3 cellular contexts compared by ENCODE assay signal in genomic region chr6:168194732-168195565, GRCh38.
TF ChIP-seq lines count a peak whose summit lies in the region.

No MANE protein-coding gene starts in this region.

TF ChIP-seq in SK-N-SH, 30 proteins besides CTCF, POLR2A, EP300 and RAD21 (continued from another document):
- TF ChIP-seq IRF3 (IDR thresholded peaks at IDR 0.05; ENCODE audit: low read depth, low read length), result no peak
- TF ChIP-seq FOSL2 (IDR thresholded peaks at IDR 0.05; ENCODE audit: borderline replicate concordance, low read depth), result no peak
- no peak for TF ChIP-seq CHD2 (IDR thresholded peaks at IDR 0.05; ENCODE audit: low read length, partially characterized antibody)
- no peak for TF ChIP-seq FOXM1 (IDR thresholded peaks at IDR 0.05; ENCODE audit: low read depth)

TF ChIP-seq in SK-N-SH treated with all-trans-retinoic acid at 6 μM for 48 hours, 23 proteins besides CTCF, POLR2A, EP300 and RAD21 (continued from another document):
- TF ChIP-seq TSHZ2 (CRISPR knock-in tag; IDR thresholded peaks at IDR 0.05), result no peak
- TF ChIP-seq ZFP3 (CRISPR knock-in tag; IDR thresholded peaks at IDR 0.05), result no peak
- no peak for TF ChIP-seq POU6F1 (CRISPR knock-in tag; IDR thresholded peaks at IDR 0.05; ENCODE audit: borderline replicate concordance, low read depth)
- no peak for TF ChIP-seq PATZ1 (CRISPR knock-in tag; IDR thresholded peaks at IDR 0.05; ENCODE audit: borderline replicate concordance)
- no peak for TF ChIP-seq ZNF8 (CRISPR knock-in tag; IDR thresholded peaks at IDR 0.05)
- no peak for TF ChIP-seq TOX (CRISPR knock-in tag; IDR thresholded peaks at IDR 0.05; ENCODE audit: borderline replicate concordance)
- TF ChIP-seq ESRRG (CRISPR knock-in tag; IDR thresholded peaks at IDR 0.05), result no peak
- no peak for TF ChIP-seq ZNF70 (CRISPR knock-in tag; IDR thresholded peaks at IDR 0.05)
- no peak for TF ChIP-seq CSDC2 (CRISPR knock-in tag; IDR thresholded peaks at IDR 0.05)
- no peak for TF ChIP-seq ZC3H10 (CRISPR knock-in tag; IDR thresholded peaks at IDR 0.05)
- no peak for TF ChIP-seq ARNTL (CRISPR knock-in tag; IDR thresholded peaks at IDR 0.05; ENCODE audit: borderline replicate concordance, low read depth)
- no peak for TF ChIP-seq SNAI2 (CRISPR knock-in tag; IDR thresholded peaks at IDR 0.05)
- no peak for TF ChIP-seq BACH2 (CRISPR knock-in tag; IDR thresholded peaks at IDR 0.05; ENCODE audit: borderline replicate concordance)
- no peak for TF ChIP-seq GLIS3 (CRISPR knock-in tag; IDR thresholded peaks at IDR 0.05)
- TF ChIP-seq ZFP30 (CRISPR knock-in tag; IDR thresholded peaks at IDR 0.05), result no peak
- no peak for TF ChIP-seq TCF4 (CRISPR knock-in tag; IDR thresholded peaks at IDR 0.05; ENCODE audit: borderline replicate concordance)
- TF ChIP-seq ZNF565 (CRISPR knock-in tag; conservative IDR thresholded peaks at IDR 0.05; ENCODE audit: low read depth), result no peak
- TF ChIP-seq ISL1 (CRISPR knock-in tag; IDR thresholded peaks at IDR 0.05), result no peak

TF ChIP-seq in liver, 16 proteins besides CTCF, POLR2A, EP300 and RAD21 (continued from another document):
- TF ChIP-seq MAX (IDR thresholded peaks at IDR 0.05) (no peak), FOXA1 (IDR thresholded peaks at IDR 0.05) (no peak), REST (IDR thresholded peaks at IDR 0.05) (no peak), NR2F2 (IDR thresholded peaks at IDR 0.05) (no peak), TAF1 (conservative IDR thresholded peaks at IDR 0.05) (no peak), EGR1 (IDR thresholded peaks at IDR 0.05; ENCODE audit: low read depth in 2 of 2) (no peak)
TF ChIP-seq in liver: peak in this region for 0.
